In genomic region chr17:70668276-70668937, GRCh38 we compare ENCODE assay signal across 24 cellular contexts.
DNase-seq lines count a peak whose midpoint lies in the region; ATAC-seq, FAIRE-seq and TF ChIP-seq lines count a peak whose summit lies in the region.
"Had no signal": no experiment of that assay in that cellular context is flagged by ENCODE, and none has a peak within 500 bp of the region (broad histone marks: within the 10 kb centered on the region; RNA-seq: fewer than 3 reads in every experiment).

No MANE protein-coding gene starts in this region.

- TF ChIP-seq EP300 in HepG2 (IDR thresholded peaks at IDR 0.05; ENCODE audit: low read depth in 2 of 2, low read length in 2 of 2) (no peak), HepG2 (CRISPR knock-in tag; IDR thresholded peaks at IDR 0.05; ENCODE audit: borderline replicate concordance) (no peak)

- no peak overlapping the region for H3K9ac ChIP-seq in HepG2 (ENCODE audit: insufficient read depth, low read depth, low read length)
- H3K9ac ChIP-seq: SK-N-SH had no signal

- FAIRE-seq in HepG2 (lab: Jason Lieb, UNC) = no peak
- FAIRE-seq: GM12891, GM19239 had no signal

- H3K4me1 ChIP-seq in Peyer's patch (peaks cover 0 to 2% (median 0%) of the 10 kb centered on the region in 4 donors), HepG2 (ENCODE audit: insufficient read depth, low read length) (no peaks in the 10 kb centered on the region), upper lobe of right lung (no peaks in the 10 kb centered on the region)
- H3K4me1 ChIP-seq in CD4-positive, alpha-beta memory T cell (ENCODE audit: insufficient read depth, low read length) = no peaks in the 10 kb centered on the region

- no TSS peak for BruUV-seq in HepG2 (replicated peaks; lab: Mats Ljungman, UMichigan)

- H3K27me3 ChIP-seq in Peyer's patch (no peaks in the 10 kb centered on the region), HepG2 (ENCODE audit: control insufficient read depth in 1 of 2, insufficient read depth in 2 of 2, low read length in 2 of 2) (no peaks in the 10 kb centered on the region), upper lobe of right lung (no peaks in the 10 kb centered on the region)
- H3K27me3 ChIP-seq in CD4-positive, alpha-beta memory T cell (ENCODE audit: insufficient read depth, low read length) = no peaks in the 10 kb centered on the region

- in situ Hi-C loops in HepG2 (cut with HindIII; ENCODE audit: extremely low pct_ligation_motif_present, low pct_unique_long_range_greater_than_20kb) = no loop called here

- H3K4me3 ChIP-seq in Peyer's patch = no peak overlapping the region
- no peak overlapping the region for H3K4me3 ChIP-seq in HepG2 (replicated peaks in 1 of 3; ENCODE audit: insufficient read depth in 1 of 3, low read depth in 2 of 3, low read length in 3 of 3)
- no peak overlapping the region for H3K4me3 ChIP-seq in upper lobe of right lung
- H3K4me3 ChIP-seq in CD4-positive, alpha-beta memory T cell (ENCODE audit: low read length in 2 of 2) = no peak overlapping the region

- TF ChIP-seq CTCF in Peyer's patch (IDR thresholded peaks at IDR 0.05) (no peak), HepG2 (CRISPR knock-in tag; IDR thresholded peaks at IDR 0.05) (no peak), upper lobe of right lung (IDR thresholded peaks at IDR 0.05) (no peak), progenitor cell of endocrine pancreas (IDR thresholded peaks at IDR 0.05; ENCODE audit: unreplicated experiment) (no peak)

- peaks cover 0 to 3% (median 0%) of the 10 kb centered on the region in 8 donors for H3K9me3 Mint-ChIP-seq in CD4-positive, alpha-beta memory T cell
- no peaks in the 10 kb centered on the region for H3K9me3 Mint-ChIP-seq in progenitor cell of endocrine pancreas (ENCODE audit: low read depth)

- DNase-seq in DMS153 (lab: John Stamatoyannopoulos, UW) = peak; percentile 63
- DNase-seq in DMS153 treated with DMSO at 0.1 percent for 48 hours (lab: John Stamatoyannopoulos, UW; ENCODE audit: unreplicated experiment) = no peak
- peak in 2 of 3 donors; percentile 70 to 74 for DNase-seq in Peyer's patch
- no peak for DNase-seq in HepG2 (ENCODE audit: low spot score)
- no peak for DNase-seq in upper lobe of right lung
- no peak for DNase-seq in CD4-positive, alpha-beta memory T cell
- DNase-seq in progenitor cell of endocrine pancreas (ENCODE audit: low spot score, unreplicated experiment) = no peak
- DNase-seq: AML-193, COR-L47, DMS 273 treated with DMSO at 0.1 percent for 48 hours, KG1, NCI-H1105 treated with DMSO at 0.1 percent for 48 hours, NCI-H1694 treated with DMSO at 0.1 percent for 48 hours, NCI-H2107, NCI-H226, NCI-H526, OCI-M1, SHP77 treated with DMSO at 0.1 percent for 48 hours, SK-N-SH had no signal

- no peaks in the 10 kb centered on the region for H3K27me3 Mint-ChIP-seq in CD4-positive, alpha-beta memory T cell
- no peaks in the 10 kb centered on the region for H3K27me3 Mint-ChIP-seq in progenitor cell of endocrine pancreas

- peak; percentile 67 for ATAC-seq in HepG2
- peak; percentile 17 for ATAC-seq in upper lobe of right lung
- ATAC-seq in HG02981 (IDR thresholded peaks at IDR 0.05; ENCODE audit: unreplicated experiment) = no peak

- H4K20me1 ChIP-seq in HepG2 (ENCODE audit: insufficient read depth, low read length) = no peaks in the 10 kb centered on the region

- H3K36me3 ChIP-seq in Peyer's patch (no peaks in the 10 kb centered on the region), HepG2 (replicated peaks in 1 of 2; ENCODE audit: control insufficient read depth in 1 of 2, insufficient read depth in 2 of 2, low read length in 2 of 2) (no peaks in the 10 kb centered on the region), upper lobe of right lung (no peaks in the 10 kb centered on the region)
- H3K36me3 ChIP-seq in CD4-positive, alpha-beta memory T cell (ENCODE audit: insufficient read depth, low read length) = no peaks in the 10 kb centered on the region

- H3K79me2 ChIP-seq in HepG2 (ENCODE audit: insufficient read depth, low read length) = no peaks in the 10 kb centered on the region

- no peaks in the 10 kb centered on the region for H3K9me3 ChIP-seq in Peyer's patch
- no peaks in the 10 kb centered on the region for H3K9me3 ChIP-seq in HepG2 (ENCODE audit: low read length)
- no peaks in the 10 kb centered on the region for H3K9me3 ChIP-seq in upper lobe of right lung
- no peaks in the 10 kb centered on the region for H3K9me3 ChIP-seq in CD4-positive, alpha-beta memory T cell (ENCODE audit: control insufficient read depth in 1 of 2, low read length in 2 of 2)
- H3K9me3 ChIP-seq: SK-N-SH had no signal

- no peak overlapping the region for H2AFZ ChIP-seq in HepG2 (ENCODE audit: low read length)

- H3K27ac ChIP-seq in Peyer's patch (peak overlapping the region in 2 of 4 donors; percentile 32), HepG2 (ENCODE audit: extremely low read length, insufficient read depth, low read length) (no peak overlapping the region), upper lobe of right lung (no peak overlapping the region)
- H3K27ac ChIP-seq in CD4-positive, alpha-beta memory T cell (ENCODE audit: low read depth, low read length) = no peak overlapping the region
- H3K27ac ChIP-seq: 22Rv1 had no signal

- no peak overlapping the region for H3K4me3 Mint-ChIP-seq in CD4-positive, alpha-beta memory T cell
- no peak overlapping the region for H3K4me3 Mint-ChIP-seq in progenitor cell of endocrine pancreas (ENCODE audit: low read depth)
- H3K4me3 Mint-ChIP-seq: CD14-positive monocyte had no signal

- no peak for TF ChIP-seq POLR2A in Peyer's patch (IDR thresholded peaks at IDR 0.05)
- TF ChIP-seq POLR2A in HepG2 (IDR thresholded peaks at IDR 0.05; ENCODE audit: insufficient read depth in 1 of 2, low read depth in 2 of 2, low read length in 2 of 2) = no peak

- intact Hi-C loops in HepG2 (cut with micrococcal nuclease; ENCODE audit: unreplicated experiment) (no loop called here), upper lobe of right lung (cut with DNase I) (no loop called here)
- intact Hi-C loops in CD4-positive, alpha-beta memory T cell (cut with micrococcal nuclease) = no loop called here

- H3K4me1 Mint-ChIP-seq in CD4-positive, alpha-beta memory T cell = no peaks in the 10 kb centered on the region
- no peaks in the 10 kb centered on the region for H3K4me1 Mint-ChIP-seq in progenitor cell of endocrine pancreas (ENCODE audit: low read depth)
- H3K4me1 Mint-ChIP-seq: CD14-positive monocyte had no signal

- 33% methylated on average over 10 of the region's 10 CpGs for WGBS in HepG2 (ENCODE audit: low lambda C conversion rate)

- H3K36me3 Mint-ChIP-seq in CD4-positive, alpha-beta memory T cell = no peaks in the 10 kb centered on the region
- H3K36me3 Mint-ChIP-seq in progenitor cell of endocrine pancreas (ENCODE audit: insufficient read depth) = no peaks in the 10 kb centered on the region
- H3K36me3 Mint-ChIP-seq: CD14-positive monocyte had no signal

- H3K4me2 ChIP-seq in HepG2 (ENCODE audit: low read depth, low read length) = no peak overlapping the region
- H3K4me2 ChIP-seq: SK-N-SH had no signal

- POLR2A ChIA-PET in HepG2 (lab: Yijun Ruan, JAX) = no interaction called here
- POLR2A ChIA-PET in CD4-positive, alpha-beta memory T cell (lab: Charles Lee; ENCODE audit: partially characterized antibody) = no interaction called here

- CTCF ChIA-PET in HepG2 (lab: Yijun Ruan, JAX; ENCODE audit: low intra/inter-chr PET ratio, low total read pairs) = no interaction called here
- CTCF ChIA-PET in CD4-positive, alpha-beta memory T cell (lab: Charles Lee; ENCODE audit: partially characterized antibody) = no interaction called here

- no peak for TF ChIP-seq RAD21 in HepG2 (CRISPR knock-in tag; IDR thresholded peaks at IDR 0.05)

- no peak overlapping the region for H3K27ac Mint-ChIP-seq in CD4-positive, alpha-beta memory T cell
- H3K27ac Mint-ChIP-seq in progenitor cell of endocrine pancreas = no peak overlapping the region

TF ChIP-seq in HepG2, 621 proteins besides CTCF, POLR2A, EP300 and RAD21:
- TF ChIP-seq TFDP2 (CRISPR knock-in tag; IDR thresholded peaks at IDR 0.05) (no peak), KDM3A (CRISPR knock-in tag; IDR thresholded peaks at IDR 0.05; ENCODE audit: low read depth) (no peak), ZNF652 (CRISPR knock-in tag; IDR thresholded peaks at IDR 0.05; ENCODE audit: borderline replicate concordance, low read depth) (0 out of 2 replicates have a peak, but pooled peaks have one; percentile 27)

Comparison
In these comparisons a context has a peak if more than half of its experiments do, and no peak if none do; other contexts are left out.
1. DNase-seq: peak in DMS153 (single experiment) and Peyer's patch (2 of 3); none in DMS153 treated with DMSO at 0.1 percent for 48 hours (single experiment), HepG2 (single experiment), upper lobe of right lung (single experiment), CD4-positive, alpha-beta memory T cell (0 of 5) and progenitor cell of endocrine pancreas (single experiment).